Comparison of ENCODE assay signal across 7 cellular contexts in genomic region chr16:46790599-46791270, GRCh38. TPM values are rescaled to one million over a fixed set of nuclear protein-coding genes. Genes with fewer than 3 reads are reported as not detected.
DNase-seq lines count a peak whose midpoint lies in the region; ATAC-seq and TF ChIP-seq lines count a peak whose summit lies in the region.

No MANE protein-coding gene starts in this region.

- H3K27ac ChIP-seq in duodenal mucosa (ENCODE audit: low read depth, low read length) (no peak overlapping the region), osteoblast (ENCODE audit: low read depth, low read length) (peak overlapping the region; percentile 51), uterus (peak overlapping the region in 1 of 2 donors; percentile 40)

- DNase-seq in G401 (ENCODE audit: low spot score) (peak; percentile 27), NB4 (ENCODE audit: low read depth) (peak; percentile 20), osteoblast (ENCODE audit: insufficient read length, low spot score, missing footprints) (peak; percentile 49), GOT3 (lab: John Stamatoyannopoulos, UW) (no peak), uterus (no peak)

- peak overlapping the region; percentile 91 for H2AFZ ChIP-seq in osteoblast (ENCODE audit: low read length)

- no peak for ATAC-seq in GM18858 (IDR thresholded peaks at IDR 0.05; ENCODE audit: unreplicated experiment)

- TF ChIP-seq CTCF in NB4 (IDR thresholded peaks at IDR 0.05; ENCODE audit: low read depth, low read length) = no peak
- TF ChIP-seq CTCF in osteoblast (IDR thresholded peaks at IDR 0.05; ENCODE audit: extremely low read depth, low read depth, low read length) = no peak
- no peak for TF ChIP-seq CTCF in uterus (IDR thresholded peaks at IDR 0.05)

- H3K9me3 ChIP-seq in duodenal mucosa (ENCODE audit: control insufficient read depth in 1 of 2, low read length in 2 of 2) (peaks cover 2 to 5% of the 10 kb centered on the region in 2 donors), osteoblast (ENCODE audit: low read depth, low read length) (no peaks in the 10 kb centered on the region), uterus (peaks cover 0 to 6% of the 10 kb centered on the region in 2 donors)

- H3K36me3 ChIP-seq in duodenal mucosa (ENCODE audit: control insufficient read depth in 1 of 2, insufficient read depth in 2 of 2, low read length in 2 of 2) (no peaks in the 10 kb centered on the region), osteoblast (ENCODE audit: insufficient read depth, low read length) (no peaks in the 10 kb centered on the region), uterus (no peaks in the 10 kb centered on the region)

- peak overlapping the region; percentile 46 for H3K4me3 ChIP-seq in NB4 (ENCODE audit: low read depth, low read length)
- H3K4me3 ChIP-seq in duodenal mucosa (ENCODE audit: low read depth in 1 of 2, low read length in 2 of 2) = peak overlapping the region; percentile 73 to 82
- peak overlapping the region; percentile 83 for H3K4me3 ChIP-seq in osteoblast (ENCODE audit: insufficient read depth, low read length)
- H3K4me3 ChIP-seq in uterus = no peak overlapping the region

- intact Hi-C loops in uterus (cut with DNase I; ENCODE audit: low total_unique reads) = no loop called here

- in situ Hi-C loops in G401 (cut with HindIII; ENCODE audit: low sequenced_read_pairs) = no loop called here

- no peaks in the 10 kb centered on the region for H4K20me1 ChIP-seq in osteoblast (ENCODE audit: insufficient read depth, low read length)

- peak overlapping the region; percentile 58 to 65 for H3K9ac ChIP-seq in duodenal mucosa (ENCODE audit: low read depth in 1 of 2, low read length in 2 of 2)

- H3K27me3 ChIP-seq in duodenal mucosa (ENCODE audit: control insufficient read depth in 1 of 2, insufficient read depth in 2 of 2, low read length in 2 of 2) (no peaks in the 10 kb centered on the region), osteoblast (ENCODE audit: insufficient read depth, low read length) (no peaks in the 10 kb centered on the region), uterus (no peaks in the 10 kb centered on the region)

- H3K79me2 ChIP-seq in osteoblast (ENCODE audit: insufficient read depth, low read length) = no peaks in the 10 kb centered on the region

- peaks cover 3 to 5% of the 10 kb centered on the region in 2 donors for H3K4me1 ChIP-seq in duodenal mucosa (ENCODE audit: control insufficient read depth in 1 of 2, insufficient read depth in 2 of 2, low read length in 2 of 2)
- peaks cover 3% of the 10 kb centered on the region for H3K4me1 ChIP-seq in osteoblast (ENCODE audit: insufficient read depth, low read length)
- H3K4me1 ChIP-seq in uterus = no peaks in the 10 kb centered on the region

- H3K4me2 ChIP-seq in osteoblast (ENCODE audit: insufficient read depth, low read length) = peak overlapping the region; percentile 79

- TF ChIP-seq POLR2A in NB4 (IDR thresholded peaks at IDR 0.05; ENCODE audit: extremely low read depth, insufficient read length) = no peak
- no peak for TF ChIP-seq POLR2A in uterus (IDR thresholded peaks at IDR 0.05)

RNA-seq across cellular contexts. Expression of gene C16orf87, which starts 40.2 kb away (rescaled TPM):
- total RNA-seq in G401 (2014; rRNA removed; shearing (Covaris generic)) = 19.6 and 20.6 TPM in 2 replicates
- total RNA-seq in osteoblast (7.7 and 9.8 TPM in 2 replicates), uterus (10 to 100 TPM in 1 of 4 donors, 1 to 10 TPM in 2, under 1 TPM in 1; under 0.01 to 20.1 (median 5.5) TPM)

RNA-seq across cellular contexts. Expression of gene MYLK3, which starts 42.6 kb away (rescaled TPM):
- total RNA-seq in G401 (2014; rRNA removed; shearing (Covaris generic)) = 4.7 and 9.1 TPM in 2 replicates
- total RNA-seq in osteoblast (under 0.01 and 0.29 TPM in 2 replicates), uterus (1 to 10 TPM in 1 of 4 donors, under 1 TPM in 2, not detected in 1; 0.51 to 4.8 (median 0.61) TPM)

Comparison
In these comparisons a context has a peak if more than half of its experiments do, and no peak if none do; other contexts are left out.
1. DNase-seq: peak in G401 (single experiment), NB4 (single experiment) and osteoblast (single experiment); none in GOT3 (single experiment) and uterus (0 of 2).
2. H3K4me3 ChIP-seq: peak in NB4 (single experiment), duodenal mucosa (2 of 2) and osteoblast (single experiment); none in uterus (0 of 2).